Comparison of ENCODE assay signal across 18 cellular contexts in the genomic region with DNA sequence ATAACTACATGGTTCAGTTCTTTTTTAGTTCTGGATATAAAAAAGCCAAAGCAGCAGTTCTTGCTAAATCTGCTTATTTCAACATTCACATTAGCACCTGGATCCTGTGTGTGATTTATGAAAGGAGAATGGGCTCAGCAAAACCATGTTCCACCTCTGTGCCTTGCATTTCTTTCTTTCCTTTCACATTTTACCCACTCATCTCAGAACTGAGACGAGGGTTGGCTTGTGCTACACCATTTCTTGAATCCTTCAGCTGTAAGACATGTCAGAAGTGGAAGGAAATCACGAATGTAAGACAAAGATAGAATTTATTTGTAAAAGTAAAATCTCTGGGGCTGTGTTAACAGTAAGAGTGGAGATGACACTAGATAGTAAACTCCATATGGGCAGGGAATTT. TPM values are rescaled to one million over a fixed set of nuclear protein-coding genes. Genes with fewer than 3 reads are reported as not detected.
DNase-seq lines count a peak whose midpoint lies in the region; FAIRE-seq and TF ChIP-seq lines count a peak whose summit lies in the region.
"Had no signal": no experiment of that assay in that cellular context is flagged by ENCODE, and none has a peak within 500 bp of the region (broad histone marks: within the 10 kb centered on the region; RNA-seq: fewer than 3 reads in every experiment).

No MANE protein-coding gene starts in this region.

- DNase-seq in GM06990 (ENCODE audit: extremely low read depth, insufficient read length) (peak; percentile 52), GM18507 (ENCODE audit: extremely low spot score, insufficient read length, low read depth) (no peak), OCI-M1 (lab: John Stamatoyannopoulos, UW) (peak; percentile 33), fibroblast of lung (ENCODE audit: low read depth in 2 of 2) (no peak), COR-L47 (lab: John Stamatoyannopoulos, UW) (no peak), endothelial cell (ENCODE audit: low spot score) (no peak), A673 (ENCODE audit: low spot score) (no peak)
- DNase-seq: activated effector memory CD4-positive, alpha-beta T cell treated with Interleukin-2 at 50 U/mL for 16 hours; DMS79 treated with DMSO at 0.1 percent for 48 hours; naive B cell; NCI-H1930; NCI-H524 treated with DMSO at 0.1 percent for 48 hours; stimulated activated CD4-positive, alpha-beta T cell treated with anti-CD3 and anti-CD28 coated beads, Interleukin-15, amount 100 ng/mL, for 24 hours; stomach had no signal

- H3K36me3 ChIP-seq in GM06990 (ENCODE audit: control insufficient read depth, insufficient read depth, low read length), result peaks cover 5% of the 10 kb centered on the region
- H3K36me3 ChIP-seq in fibroblast of lung (ENCODE audit: control insufficient read depth, insufficient read depth, low read length), result peaks cover 6% of the 10 kb centered on the region
- peaks cover 8% of the 10 kb centered on the region for H3K36me3 ChIP-seq in A673 (ENCODE audit: insufficient read depth, low read length, poor library complexity, severe bottlenecking)
- H3K36me3 ChIP-seq: uterus had no signal

- H3K9me3 ChIP-seq in fibroblast of lung (ENCODE audit: control insufficient read depth, insufficient read depth, low read depth, low read length) (no peaks in the 10 kb centered on the region), A673 (ENCODE audit: low read depth, low read length, poor library complexity, severe bottlenecking) (no peaks in the 10 kb centered on the region)
- H3K9me3 ChIP-seq: BLaER1 treated with 17β-estradiol and CSF1 and Interleukin-3, amounts not matched to agents 10 nM and 100 nM; body of pancreas; stomach; uterus had no signal

- TF ChIP-seq CTCF in GM06990 (IDR thresholded peaks at IDR 0.05; ENCODE audit: insufficient read depth, low read length, poor library complexity, severe bottlenecking), result no peak
- no peak for TF ChIP-seq CTCF in fibroblast of lung (conservative IDR thresholded peaks at IDR 0.05 in 1 of 2, IDR thresholded peaks at IDR 0.05 in 1 of 2; ENCODE audit: low read depth in 1 of 2, low read length in 2 of 2)
- TF ChIP-seq CTCF in endothelial cell (IDR thresholded peaks at IDR 0.05; ENCODE audit: unreplicated experiment), result no peak
- TF ChIP-seq CTCF in A673 (conservative IDR thresholded peaks at IDR 0.05; ENCODE audit: low read depth, low read length), result no peak

- H3K4me1 ChIP-seq in fibroblast of lung (ENCODE audit: control insufficient read depth, extremely low read depth, insufficient read depth, low read length) (no peaks in the 10 kb centered on the region), A673 (ENCODE audit: insufficient read depth, low read length, poor library complexity, severe bottlenecking) (peaks cover 5% of the 10 kb centered on the region)

- H3K4me3 Mint-ChIP-seq in endothelial cell (ENCODE audit: unreplicated experiment), result no peak overlapping the region

- CTCF ChIA-PET in A673 (lab: Charles Lee), result no interaction called here

- no peaks in the 10 kb centered on the region for H3K27me3 Mint-ChIP-seq in endothelial cell (ENCODE audit: unreplicated experiment)

- POLR2A ChIA-PET in A673 (lab: Charles Lee; ENCODE audit: low non-redundant PET), result no interaction called here

- H3K4me2 ChIP-seq in fibroblast of lung (ENCODE audit: extremely low read depth, insufficient read depth, low read length), result no peak overlapping the region

- no TSS peak for BruUV-seq in A673 (replicated peaks; lab: Mats Ljungman, UMichigan)

- H3K36me3 Mint-ChIP-seq in endothelial cell (ENCODE audit: low read depth, unreplicated experiment), result peaks cover 4% of the 10 kb centered on the region

- H2AFZ ChIP-seq in fibroblast of lung (ENCODE audit: low read length), result peak overlapping the region; percentile 75

- intact Hi-C loops in A673 (cut with micrococcal nuclease; ENCODE audit: unreplicated experiment), result no loop called here

- H3K4me3 ChIP-seq in GM06990 (replicated peaks; ENCODE audit: low read depth, low read length) (no peak overlapping the region), fibroblast of lung (replicated peaks in 1 of 4; ENCODE audit: control extremely low read depth in 1 of 4, insufficient read depth in 1 of 4, low read depth in 3 of 4, low read length in 4 of 4) (no peak overlapping the region), A673 (ENCODE audit: low read depth, low read length, poor library complexity, severe bottlenecking) (no peak overlapping the region)
- H3K4me3 ChIP-seq: body of pancreas had no signal

- H3K27me3 ChIP-seq in GM06990 (replicated peaks; ENCODE audit: control insufficient read depth, insufficient read depth, low read length) (no peaks in the 10 kb centered on the region), fibroblast of lung (ENCODE audit: control insufficient read depth, insufficient read depth, low read length) (no peaks in the 10 kb centered on the region), A673 (replicated peaks; ENCODE audit: insufficient read depth, low read depth, low read length, poor library complexity) (no peaks in the 10 kb centered on the region)
- H3K27me3 ChIP-seq: BLaER1 treated with 17β-estradiol and CSF1 and Interleukin-3, amounts not matched to agents 10 nM and 100 nM; body of pancreas; dorsolateral prefrontal cortex; stomach; uterus had no signal

- no peaks in the 10 kb centered on the region for H4K20me1 ChIP-seq in fibroblast of lung (ENCODE audit: control insufficient read depth, extremely low read depth, insufficient read depth, low read length)

- H3K4me1 Mint-ChIP-seq in endothelial cell (ENCODE audit: unreplicated experiment), result no peaks in the 10 kb centered on the region

- FAIRE-seq in GM18507 (lab: Jason Lieb, UNC), result peak; percentile 39

- no peaks in the 10 kb centered on the region for H3K9me3 Mint-ChIP-seq in endothelial cell (ENCODE audit: unreplicated experiment)
- H3K9me3 Mint-ChIP-seq: naive B cell had no signal

- H3K27ac ChIP-seq in fibroblast of lung (ENCODE audit: insufficient read depth, low read length) (no peak overlapping the region), A673 (ENCODE audit: low read depth, low read length, poor library complexity, severe bottlenecking) (no peak overlapping the region)
- H3K27ac ChIP-seq: BLaER1 treated with 17β-estradiol and CSF1 and Interleukin-3, amounts not matched to agents 10 nM and 100 nM had no signal

- no peak overlapping the region for H3K9ac ChIP-seq in fibroblast of lung (ENCODE audit: insufficient read depth, low read length)

- H3K79me2 ChIP-seq in fibroblast of lung (ENCODE audit: control insufficient read depth, insufficient read depth, low read length), result peaks cover 28% of the 10 kb centered on the region

- no peak overlapping the region for H3K27ac Mint-ChIP-seq in endothelial cell (ENCODE audit: unreplicated experiment)
- H3K27ac Mint-ChIP-seq: naive B cell had no signal

RNA-seq across cellular contexts. Expression of a gene that starts 1.2 kb away (rescaled TPM):
- total RNA-seq in fibroblast of lung (23.3 and 24.4 TPM in 2 replicates), endothelial cell (ENCODE audit: unreplicated experiment) (68.1 TPM), A673 (2021) (57.3 and 64.4 TPM in 2 replicates)
- polyA plus RNA-seq in fibroblast of lung, result 33.5 and 38.8 TPM in 2 replicates
- 59.5 and 65.0 TPM in 2 replicates for polyA plus RNA-seq in fibroblast of lung (2012)
- polyA minus RNA-seq in fibroblast of lung (ENCODE audit: low replicate concordance), result 1.1 and 3.1 TPM in 2 replicates

RNA-seq across cellular contexts. Expression of a gene that starts 34.1 kb away (rescaled TPM):
- total RNA-seq in fibroblast of lung, result 18.7 and 26.1 TPM in 2 replicates
- 26.4 and 30.3 TPM in 2 replicates for polyA plus RNA-seq in fibroblast of lung
- 15.8 and 18.8 TPM in 2 replicates for polyA plus RNA-seq in fibroblast of lung (2012)
- polyA minus RNA-seq in fibroblast of lung (ENCODE audit: low replicate concordance), result 1.1 and 1.5 TPM in 2 replicates
- 18.3 TPM for total RNA-seq in endothelial cell (ENCODE audit: unreplicated experiment)
- 29.9 and 31.5 TPM in 2 replicates for total RNA-seq in A673 (2021)

RNA-seq across cellular contexts. Expression of a gene that starts 43.6 kb away (rescaled TPM):
- total RNA-seq in fibroblast of lung (96.3 and 97.9 TPM in 2 replicates), endothelial cell (ENCODE audit: unreplicated experiment) (22.9 TPM), A673 (2021) (33.3 and 34.4 TPM in 2 replicates)
- 98.7 and 108 TPM in 2 replicates for polyA plus RNA-seq in fibroblast of lung
- polyA plus RNA-seq in fibroblast of lung (2012), result 105 and 128 TPM in 2 replicates
- polyA minus RNA-seq in fibroblast of lung (ENCODE audit: low replicate concordance), result 16.2 and 17.9 TPM in 2 replicates

Comparison
In these comparisons a context has a peak if more than half of its experiments do, and no peak if none do; other contexts are left out.
1. DNase-seq: peak in GM06990 (single experiment) and OCI-M1 (single experiment); none in GM18507 (single experiment), fibroblast of lung (0 of 2), COR-L47 (single experiment), endothelial cell (single experiment) and A673 (single experiment).